18 cellular contexts compared by ENCODE assay signal in genomic region chr16:86668136-86668535, GRCh38.
DNase-seq lines count a peak whose midpoint lies in the region; ATAC-seq, FAIRE-seq and TF ChIP-seq lines count a peak whose summit lies in the region.
"Had no signal": no experiment of that assay in that cellular context is flagged by ENCODE, and none has a peak within 500 bp of the region (broad histone marks: within the 10 kb centered on the region; RNA-seq: fewer than 3 reads in every experiment).

No MANE protein-coding gene starts in this region.

- peak; percentile 55 for DNase-seq in EL
- peak; percentile 63 for DNase-seq in NT2/D1 (ENCODE audit: low read depth, low spot score)
- DNase-seq in H1 (ENCODE audit: low read depth in 1 of 2, low spot score in 2 of 2), result no peak
- DNase-seq in keratinocyte (ENCODE audit: low read depth, low spot score), result no peak
- DNase-seq in naive thymus-derived CD8-positive, alpha-beta T cell, result no peak
- DNase-seq in stimulated activated CD4-positive, alpha-beta T cell treated with anti-CD3 and anti-CD28 coated beads, Interleukin-4, amount 100 ng/mL, for 1 hour, result no peak
- DNase-seq in stimulated activated CD4-positive, alpha-beta T cell treated with anti-CD3 and anti-CD28 coated beads, Interleukin-2, amount 100 ng/mL, for 24 hours, result no peak
- no peak for DNase-seq in GM10248 (ENCODE audit: extremely low spot score)
- DNase-seq: activated CD4-positive, alpha-beta T cell treated with anti-CD3 and anti-CD28 coated beads, Interleukin-2, amount 10 ng/mL, durations not matched to agents 24 days and 14 days; activated gamma-delta T cell; BE2C; colonic mucosa; head of caudate nucleus; midbrain; NCI-H2227 treated with DMSO at 0.1 percent for 48 hours; transverse colon had no signal

- peaks cover 0 to 5% (median 0%) of the 10 kb centered on the region in 9 donors for H3K9me3 Mint-ChIP-seq in naive thymus-derived CD8-positive, alpha-beta T cell

- no peak overlapping the region for H2BK15ac ChIP-seq in H1 (ENCODE audit: low read length)

- 64% methylated on average over 3 of the region's 3 CpGs; no CpG with 5 or more reads in 1 of the 2 experiments for WGBS in H1 (ENCODE audit: extremely low coverage in 1 of 2, insufficient coverage in 1 of 2, insufficient read length in 1 of 2, insufficient replicate concordance in 2 of 2, low coverage in 1 of 2, low lambda C conversion rate in 2 of 2, missing lambda C conversion rate in 1 of 2), 2 experiments

- no peak overlapping the region for H3K23ac ChIP-seq in H1 (ENCODE audit: insufficient read length)

- no peak overlapping the region for H3K4me3 Mint-ChIP-seq in naive thymus-derived CD8-positive, alpha-beta T cell
- H3K4me3 Mint-ChIP-seq: activated CD4-positive, alpha-beta T cell treated with anti-CD3 and anti-CD28 coated beads, Interleukin-2, amount 10 ng/mL, durations not matched to agents 24 days and 14 days had no signal

- H4K91ac ChIP-seq in H1 (replicated peaks; ENCODE audit: insufficient read length, low read length), result no peak overlapping the region

- H3K56ac ChIP-seq in H1 (replicated peaks; ENCODE audit: insufficient read length, low read depth, low read length), result no peak overlapping the region

- peak; percentile 58 for FAIRE-seq in H1 (lab: Jason Lieb, UNC)
- peak; percentile 61 for FAIRE-seq in keratinocyte (lab: Jason Lieb, UNC)
- FAIRE-seq: H54 had no signal

- no peak overlapping the region for H2BK20ac ChIP-seq in H1 (ENCODE audit: low read length)

- H3K4me1 ChIP-seq in NT2/D1 (ENCODE audit: insufficient read depth, insufficient read length), result peaks cover 10% of the 10 kb centered on the region
- peaks cover 3 to 11% (median 5%) of the 10 kb centered on the region in 4 experiments; a peak in 5 of 7 replicates for H3K4me1 ChIP-seq in H1 (replicated peaks in 1 of 4; ENCODE audit: control insufficient read depth in 3 of 4, insufficient read depth in 4 of 4, low read length in 3 of 4)
- peaks cover 27% of the 10 kb centered on the region for H3K4me1 ChIP-seq in keratinocyte (ENCODE audit: control insufficient read depth, extremely low read depth, insufficient read depth, low read length)
- H3K4me1 ChIP-seq: BE2C had no signal

- no peaks in the 10 kb centered on the region for H3K9me1 ChIP-seq in keratinocyte (ENCODE audit: control insufficient read depth, extremely low read depth, insufficient read depth, low read length)

- H2BK12ac ChIP-seq in H1 (ENCODE audit: low read depth, low read length), result no peak overlapping the region

- no peak overlapping the region for H3K27ac ChIP-seq in H1 (ENCODE audit: low read depth, low read length)
- no peak overlapping the region for H3K27ac ChIP-seq in keratinocyte (ENCODE audit: control insufficient read depth, insufficient read depth, low read length)
- H3K27ac ChIP-seq: colonic mucosa, SJSA1, transverse colon had no signal

- H2BK5ac ChIP-seq in H1 (ENCODE audit: low read depth, low read length), result no peak overlapping the region

- no peak overlapping the region for H4K5ac ChIP-seq in H1 (ENCODE audit: insufficient read length, low read depth, low read length)

- no peak overlapping the region for H3K18ac ChIP-seq in H1 (ENCODE audit: extremely low read depth, low read length)

- no peak overlapping the region for H4K8ac ChIP-seq in H1 (ENCODE audit: extremely low read depth, insufficient read depth, low read length)

- H3K27me3 Mint-ChIP-seq in naive thymus-derived CD8-positive, alpha-beta T cell, result peaks cover 5 to 26% (median 10%) of the 10 kb centered on the region in 5 donors

- H3K36me3 Mint-ChIP-seq in naive thymus-derived CD8-positive, alpha-beta T cell, result no peaks in the 10 kb centered on the region

- no peak overlapping the region for H2AK5ac ChIP-seq in H1 (ENCODE audit: low read depth, low read length)

- H3K27me3 ChIP-seq in NT2/D1 (ENCODE audit: insufficient read depth, insufficient read length) (no peaks in the 10 kb centered on the region), H1 (replicated peaks in 1 of 4; ENCODE audit: control insufficient read depth in 3 of 4, extremely low read depth in 1 of 4, insufficient read depth in 3 of 4, low read length in 3 of 4) (no peaks in the 10 kb centered on the region), keratinocyte (ENCODE audit: control insufficient read depth, extremely low read depth, insufficient read depth, low read length) (no peaks in the 10 kb centered on the region)
- H3K27me3 ChIP-seq: colonic mucosa, SJSA1 had no signal

- ATAC-seq in naive thymus-derived CD8-positive, alpha-beta T cell, result no peak

- no peak overlapping the region for H3K14ac ChIP-seq in H1 (ENCODE audit: insufficient read length)

- H3K79me1 ChIP-seq in H1 (ENCODE audit: low read depth, low read length), result no peaks in the 10 kb centered on the region

- TF ChIP-seq RAD21 in H1 (IDR thresholded peaks at IDR 0.05 in 1 of 2, conservative IDR thresholded peaks at IDR 0.05 in 1 of 2; ENCODE audit: low read depth in 2 of 2, low read length in 2 of 2), result no peak

- H3K4me3 ChIP-seq in NT2/D1 (ENCODE audit: insufficient read length, low read depth), result no peak overlapping the region
- H3K4me3 ChIP-seq in H1 (ENCODE audit: extremely low read depth in 1 of 4, insufficient read depth in 2 of 4, low read depth in 3 of 4, low read length in 4 of 4), result peak overlapping the region in 1 of 4 experiments; percentile 2; a peak in 1 of 8 replicates
- H3K4me3 ChIP-seq in keratinocyte (ENCODE audit: control insufficient read depth in 2 of 3, extremely low read depth in 1 of 3, insufficient read depth in 2 of 3, low read depth in 1 of 3, low read length in 3 of 3), result no peak overlapping the region
- H3K4me3 ChIP-seq: colonic mucosa, SJSA1, transverse colon had no signal

- H3K23me2 ChIP-seq in H1 (ENCODE audit: low read depth, low read length), result no peaks in the 10 kb centered on the region; the same call in 1 of the 2 replicates

- no peak overlapping the region for H3K9ac ChIP-seq in NT2/D1 (ENCODE audit: insufficient read length, low read depth)
- no peak overlapping the region for H3K9ac ChIP-seq in H1 (replicated peaks in 1 of 4; ENCODE audit: extremely low read depth in 1 of 4, low read depth in 3 of 4, low read length in 3 of 4)
- no peak overlapping the region for H3K9ac ChIP-seq in keratinocyte (ENCODE audit: control insufficient read depth, extremely low read depth, insufficient read depth, low read length)

- no peak overlapping the region for H3K4ac ChIP-seq in H1 (replicated peaks; ENCODE audit: insufficient read length, low read depth, low read length)

- CTCF ChIA-PET in H1 (lab: Charles Lee; ENCODE audit: partially characterized antibody), result no interaction called here
- CTCF ChIA-PET in GM10248 (lab: Yijun Ruan, JAX), result no interaction called here

- TF ChIP-seq EP300 in H1 (IDR thresholded peaks at IDR 0.05; ENCODE audit: borderline replicate concordance in 1 of 2, low read depth in 2 of 2, low read length in 2 of 2), result no peak

- peaks cover 0 to 7% (median 5%) of the 10 kb centered on the region in 4 donors for H3K4me1 Mint-ChIP-seq in naive thymus-derived CD8-positive, alpha-beta T cell

- POLR2A ChIA-PET in H1 (lab: Charles Lee; ENCODE audit: partially characterized antibody), result no interaction called here
- POLR2A ChIA-PET in naive thymus-derived CD8-positive, alpha-beta T cell (lab: Charles Lee), result no interaction called here
- POLR2A ChIA-PET in GM10248 (lab: Yijun Ruan, JAX), result no interaction called here

- no peaks in the 10 kb centered on the region for H3K79me2 ChIP-seq in H1 (ENCODE audit: control insufficient read depth in 1 of 2, insufficient read depth in 2 of 2, low read length in 2 of 2)
- H3K79me2 ChIP-seq in keratinocyte (ENCODE audit: control insufficient read depth, insufficient read depth, low read length), result no peaks in the 10 kb centered on the region

- dilution Hi-C loops in keratinocyte (cut with MboI; ENCODE audit: extremely low pct_ligation_motif_present, low sequenced_read_pairs), result no loop called here

- TF ChIP-seq CTCF in H1 (IDR thresholded peaks at IDR 0.05; ENCODE audit: control extremely low read depth in 1 of 3, insufficient read depth in 1 of 3, low read depth in 1 of 3, low read length in 3 of 3) (no peak), keratinocyte (optimal IDR thresholded peaks at IDR 0.05 in 1 of 3, IDR thresholded peaks at IDR 0.05 in 1 of 3, conservative IDR thresholded peaks at IDR 0.05 in 1 of 3; ENCODE audit: extremely low read depth in 1 of 3, insufficient read depth in 2 of 3, low read length in 3 of 3) (no peak), GM10248 (IDR thresholded peaks at IDR 0.05; ENCODE audit: control extremely low read depth, extremely low read depth, low read depth, missing control alignments) (no peak)

- H4K20me1 ChIP-seq in H1 (replicated peaks in 1 of 2; ENCODE audit: control insufficient read depth in 1 of 2, insufficient read depth in 2 of 2, low read length in 2 of 2), result no peaks in the 10 kb centered on the region
- no peaks in the 10 kb centered on the region for H4K20me1 ChIP-seq in keratinocyte (ENCODE audit: control insufficient read depth, extremely low read depth, insufficient read depth, low read length)

- H3K27ac Mint-ChIP-seq in naive thymus-derived CD8-positive, alpha-beta T cell, result no peak overlapping the region
- H3K27ac Mint-ChIP-seq: activated CD4-positive, alpha-beta T cell treated with anti-CD3 and anti-CD28 coated beads, Interleukin-2, amount 10 ng/mL, durations not matched to agents 24 days and 14 days had no signal

- H3K4me2 ChIP-seq in H1 (ENCODE audit: insufficient read depth in 1 of 2, low read depth in 2 of 2, low read length in 2 of 2) (peak overlapping the region in 1 of 2 experiments; percentile 46; a peak in 1 of 4 replicates), keratinocyte (ENCODE audit: control insufficient read depth, extremely low read depth, insufficient read depth, low read depth, low read length) (no peak overlapping the region)

- H2AFZ ChIP-seq in H1 (ENCODE audit: low read length), result peak overlapping the region; percentile 93; the same call in 1 of the 2 replicates
- H2AFZ ChIP-seq in keratinocyte (ENCODE audit: control insufficient read depth, low read length), result no peak overlapping the region

- H3K9me3 ChIP-seq in NT2/D1 (ENCODE audit: insufficient read depth, low read length) (peaks cover 9% of the 10 kb centered on the region; the same call in 1 of the 2 replicates), H1 (ENCODE audit: insufficient read depth in 2 of 2, low read depth in 1 of 2, low read length in 1 of 2) (peaks cover 0 to under 1% of the 10 kb centered on the region in 2 experiments; a peak in 1 of 4 replicates), keratinocyte (ENCODE audit: control insufficient read depth, low read depth, low read length) (no peaks in the 10 kb centered on the region)
- H3K9me3 ChIP-seq: BE2C, colonic mucosa, SJSA1, transverse colon had no signal

- no peak for TF ChIP-seq POLR2A in H1 (IDR thresholded peaks at IDR 0.05; ENCODE audit: control extremely low read depth in 1 of 2, low read depth in 2 of 2, low read length in 2 of 2)

- no peak overlapping the region for H2BK120ac ChIP-seq in H1 (replicated peaks; ENCODE audit: low read depth, low read length)

- H3K36me3 ChIP-seq in NT2/D1 (ENCODE audit: insufficient read depth, insufficient read length, low read length) (no peaks in the 10 kb centered on the region), H1 (ENCODE audit: control insufficient read depth in 2 of 4, insufficient read depth in 4 of 4, low read length in 3 of 4) (no peaks in the 10 kb centered on the region), keratinocyte (ENCODE audit: control insufficient read depth in 2 of 2, extremely low read depth in 1 of 2, insufficient read depth in 2 of 2, low read length in 2 of 2) (no peaks in the 10 kb centered on the region)
- H3K36me3 ChIP-seq: BE2C, colonic mucosa, SJSA1, transverse colon had no signal

Comparison
In these comparisons a context has a peak if more than half of its experiments do, and no peak if none do; other contexts are left out.
1. DNase-seq: peak in EL (single experiment) and NT2/D1 (single experiment); none in H1 (0 of 2), keratinocyte (single experiment), naive thymus-derived CD8-positive, alpha-beta T cell (0 of 10), stimulated activated CD4-positive, alpha-beta T cell treated with anti-CD3 and anti-CD28 coated beads, Interleukin-4, amount 100 ng/mL, for 1 hour (single experiment), stimulated activated CD4-positive, alpha-beta T cell treated with anti-CD3 and anti-CD28 coated beads, Interleukin-2, amount 100 ng/mL, for 24 hours (0 of 2) and GM10248 (single experiment).